Comparison of ENCODE assay signal across 9 cellular contexts in the genomic region with DNA sequence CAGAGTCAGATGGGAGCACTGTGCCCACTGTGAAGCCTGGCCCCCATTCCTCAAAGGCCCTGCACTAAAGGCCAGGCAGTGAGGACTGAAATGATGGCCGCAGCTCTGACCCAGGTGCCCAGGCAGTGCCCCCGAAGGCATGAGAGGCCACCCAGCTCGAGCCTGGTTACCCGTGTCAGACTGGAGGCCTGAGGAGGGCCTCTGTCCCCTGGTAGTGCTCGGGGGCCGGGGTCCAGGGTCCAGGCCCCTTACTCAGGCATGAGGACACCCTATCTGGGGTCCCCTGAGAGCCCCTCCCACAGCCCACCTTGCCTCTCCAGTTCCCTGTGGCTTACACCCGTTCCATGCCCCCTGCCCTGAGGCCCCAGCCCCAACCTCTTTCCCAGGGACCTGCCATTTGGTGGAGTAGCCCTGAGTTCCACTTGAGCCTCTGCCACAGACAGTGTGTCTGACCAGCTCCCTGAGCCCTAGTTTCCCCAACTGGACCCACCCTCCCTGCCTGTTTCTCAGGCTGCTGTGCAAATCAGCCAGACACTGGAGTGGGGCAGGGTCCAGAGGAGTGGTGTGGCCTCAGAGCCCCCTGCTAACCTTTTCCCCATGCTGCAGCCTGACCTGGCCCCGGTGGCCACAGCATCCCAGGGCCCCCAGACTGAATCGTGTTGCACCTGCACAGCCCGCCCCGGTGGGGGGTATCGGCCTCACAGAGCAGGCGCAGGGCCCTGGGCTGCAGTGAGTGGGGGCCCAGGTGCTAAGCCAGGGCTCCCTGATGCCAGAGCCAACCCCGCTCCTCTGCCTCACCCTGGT. TPM values are rescaled to one million over a fixed set of nuclear protein-coding genes. Genes with fewer than 3 reads are reported as not detected.
DNase-seq lines count a peak whose midpoint lies in the region; ATAC-seq and TF ChIP-seq lines count a peak whose summit lies in the region.
"Had no signal": no experiment of that assay in that cellular context is flagged by ENCODE, and none has a peak within 500 bp of the region (broad histone marks: within the 10 kb centered on the region; RNA-seq: fewer than 3 reads in every experiment).

No MANE protein-coding gene starts in this region.

- no TSS peak for BruUV-seq in HCT116 (replicated peaks; lab: Mats Ljungman, UMichigan)

- no peak for ATAC-seq in HCT116
- no peak for ATAC-seq in activated B cell treated with CpG ODN at 0.5 μM for 24 hours (ENCODE audit: low read depth)
- ATAC-seq in left cardiac atrium, result no peak
- no peak for ATAC-seq in HG03097 (IDR thresholded peaks at IDR 0.05; ENCODE audit: low FRiP score, unreplicated experiment)

- H3K36me3 Mint-ChIP-seq in activated B cell treated with CpG ODN at 0.5 μM for 24 hours (ENCODE audit: low read depth), result peaks cover 51% of the 10 kb centered on the region

- H3K27ac Mint-ChIP-seq in activated B cell treated with CpG ODN at 0.5 μM for 24 hours, result peak overlapping the region; percentile 98

- H3K9me2 ChIP-seq in HCT116 (ENCODE audit: insufficient read depth), result no peaks in the 10 kb centered on the region

- H3K27ac ChIP-seq in HCT116 (ENCODE audit: low read depth, low read length) (peak overlapping the region; percentile 57; the same call in 1 of the 2 replicates), skin epidermis (peak overlapping the region; percentile 36 to 100 (median 93))
- H3K27ac ChIP-seq: hepatocyte had no signal

- H3K9me3 ChIP-seq in HCT116 (ENCODE audit: control insufficient read depth in 1 of 2, insufficient read depth in 1 of 2, low read depth in 1 of 2, low read length in 2 of 2), result no peaks in the 10 kb centered on the region

- H3K27me3 Mint-ChIP-seq in activated B cell treated with CpG ODN at 0.5 μM for 24 hours, result no peaks in the 10 kb centered on the region

- H3K9ac ChIP-seq in HCT116 (ENCODE audit: low read length), result no peak overlapping the region

- peak overlapping the region; percentile 59 for H3K4me3 Mint-ChIP-seq in activated B cell treated with CpG ODN at 0.5 μM for 24 hours

- H3K79me2 ChIP-seq in HCT116 (ENCODE audit: insufficient read depth, low read length), result peaks cover 51% of the 10 kb centered on the region

- no peaks in the 10 kb centered on the region for H3K9me3 Mint-ChIP-seq in activated B cell treated with CpG ODN at 0.5 μM for 24 hours

- TF ChIP-seq RAD21 in HCT116 (IDR thresholded peaks at IDR 0.05; ENCODE audit: low read depth), result no peak

- peaks cover 16 to 36% of the 10 kb centered on the region in 2 experiments for H3K36me3 ChIP-seq in HCT116 (ENCODE audit: control insufficient read depth in 1 of 2, insufficient read depth in 2 of 2, low read length in 2 of 2)

- intact Hi-C loops in HCT116 (cut with micrococcal nuclease), result no loop called here
- intact Hi-C loops in activated B cell treated with CpG ODN at 0.5 μM for 24 hours (cut with micrococcal nuclease), result no loop called here
- intact Hi-C loops in left cardiac atrium (cut with DNase I), result no loop called here

- H3K4me2 ChIP-seq in HCT116 (ENCODE audit: low read length), result no peak overlapping the region
- H3K4me2 ChIP-seq: hepatocyte had no signal

- RAD21 ChIA-PET in HCT116 (lab: Charles Lee; ENCODE audit: low non-redundant PET in 1 of 2, low total read pairs in 2 of 2, uncharacterized antibody in 2 of 2, unreplicated experiment in 2 of 2), result no interaction called here

- peaks cover 4 to 19% of the 10 kb centered on the region in 2 experiments for H3K4me1 ChIP-seq in HCT116 (ENCODE audit: control insufficient read depth in 1 of 2, insufficient read depth in 2 of 2, low read length in 2 of 2)

- DNase-seq in HCT116 (ENCODE audit: low read depth, low spot score) (no peak), activated B cell treated with CpG ODN at 0.5 μM for 24 hours (no peak), left cardiac atrium (peak; percentile 21), kidney tubule cell (ENCODE audit: low spot score) (no peak), epidermal melanocyte (ENCODE audit: insufficient read length, low spot score) (no peak), AG08395 (ENCODE audit: low spot score) (no peak)

- POLR2A ChIA-PET in HCT116 (lab: Charles Lee) (no interaction called here), activated B cell treated with CpG ODN at 0.5 μM for 24 hours (lab: Charles Lee) (interaction anchor here (0.6 to 5.2 kb wide), 12 partner anchors 10 to 197 kb away, joined by 3 to 164 read pairs (median 9); partner anchors contain the start of genes ANKRD13D, CLCF1, GRK2 and POLD4)

- H3K4me1 Mint-ChIP-seq in activated B cell treated with CpG ODN at 0.5 μM for 24 hours, result peaks cover 78% of the 10 kb centered on the region

- TF ChIP-seq POLR2A in HCT116 (IDR thresholded peaks at IDR 0.05; ENCODE audit: borderline replicate concordance, extremely low read depth, insufficient read depth, insufficient read length), result no peak

- no peaks in the 10 kb centered on the region for H3K27me3 ChIP-seq in HCT116 (ENCODE audit: insufficient read depth, low read length)
- H3K27me3 ChIP-seq: hepatocyte had no signal

- CTCF ChIA-PET in HCT116 (lab: Charles Lee) (interaction anchor here (1.2 kb wide), 1 partner anchor 12 kb away, joined by 5 read pairs; the partner anchor contains the start of gene GRK2), activated B cell treated with CpG ODN at 0.5 μM for 24 hours (lab: Charles Lee) (interaction anchor here (1.5 to 3.1 kb wide), 3 partner anchors 9 to 39 kb away, joined by 8 to 19 read pairs (median 15); partner anchors contain the start of genes ANKRD13D and GRK2)

- TF ChIP-seq CTCF in HCT116 (IDR thresholded peaks at IDR 0.05 in 2 of 3, conservative IDR thresholded peaks at IDR 0.05 in 1 of 3; ENCODE audit: borderline replicate concordance in 1 of 3, insufficient read depth in 1 of 3, low read depth in 2 of 3, low read length in 2 of 3) (no peak), activated B cell treated with CpG ODN at 0.5 μM for 24 hours (IDR thresholded peaks at IDR 0.05) (no peak)

- H3K4me3 ChIP-seq in HCT116 (replicated peaks in 1 of 2; ENCODE audit: low read depth in 1 of 2, low read length in 2 of 2) (no peak overlapping the region), skin epidermis (peak overlapping the region in 3 of 7 experiments; percentile 1 to 20 (median 18))
- H3K4me3 ChIP-seq: hepatocyte had no signal

- no peaks in the 10 kb centered on the region for H4K20me1 ChIP-seq in HCT116 (ENCODE audit: insufficient read depth)

- H2AFZ ChIP-seq in HCT116 (ENCODE audit: low read depth, low read length, poor library complexity, severe bottlenecking), result no peak overlapping the region
- H2AFZ ChIP-seq: hepatocyte had no signal

TF ChIP-seq in HCT116, 20 proteins besides CTCF, POLR2A, EP300 and RAD21:
- TF ChIP-seq ZNF274 (IDR thresholded peaks at IDR 0.05; ENCODE audit: low read depth, low read length) (no peak), POLR2AphosphoS5 (IDR thresholded peaks at IDR 0.05; ENCODE audit: low read depth, low read length) (no peak), CBX3 (IDR thresholded peaks at IDR 0.05; ENCODE audit: low read depth) (no peak), SP1 (IDR thresholded peaks at IDR 0.05; ENCODE audit: low read depth) (no peak), FOSL1 (IDR thresholded peaks at IDR 0.05; ENCODE audit: low read depth) (no peak), TCF7L2 (IDR thresholded peaks at IDR 0.05; ENCODE audit: borderline replicate concordance, extremely low read depth, insufficient read depth, insufficient read length) (no peak), JUND (IDR thresholded peaks at IDR 0.05) (no peak), CEBPB (IDR thresholded peaks at IDR 0.05; ENCODE audit: low read depth) (no peak), EZH2 (IDR thresholded peaks at IDR 0.05) (no peak), ZFX (IDR thresholded peaks at IDR 0.05) (no peak), EGR1 (IDR thresholded peaks at IDR 0.05; ENCODE audit: low read depth) (no peak), SRF (IDR thresholded peaks at IDR 0.05; ENCODE audit: low read depth) (no peak), EZH2phosphoT487 (IDR thresholded peaks at IDR 0.05; ENCODE audit: borderline replicate concordance) (no peak), MAX (IDR thresholded peaks at IDR 0.05) (no peak)
TF ChIP-seq in HCT116: peak in this region for 0.

RNA-seq across cellular contexts. Expression of gene ANKRD13D, which starts 10.8 kb away (rescaled TPM):
- total RNA-seq in HCT116 (2021; ENCODE audit: unreplicated experiment) (61.1 TPM), activated B cell treated with CpG ODN at 0.5 μM for 24 hours (97.2 and 116 TPM in 2 replicates), left cardiac atrium (10 to 100 TPM; 22.1 to 22.6 TPM)
- 31.8 and 36.8 TPM in 2 replicates for polyA plus RNA-seq in HCT116 (2012)

RNA-seq across cellular contexts. Expression of gene GRK2, which starts 12.1 kb away (rescaled TPM):
- total RNA-seq in HCT116 (2021; ENCODE audit: unreplicated experiment), result 83.0 TPM
- 94.4 and 117 TPM in 2 replicates for polyA plus RNA-seq in HCT116 (2012)
- total RNA-seq in activated B cell treated with CpG ODN at 0.5 μM for 24 hours, result 159 and 175 TPM in 2 replicates
- 10 to 100 TPM; 51.6 to 52.6 TPM for total RNA-seq in left cardiac atrium

RNA-seq across cellular contexts. Expression of gene SSH3, which starts 25.0 kb away (rescaled TPM):
- total RNA-seq in HCT116 (2021; ENCODE audit: unreplicated experiment) (57.8 TPM), activated B cell treated with CpG ODN at 0.5 μM for 24 hours (5.1 and 7.7 TPM in 2 replicates), left cardiac atrium (10 to 100 TPM; 18.1 to 22.2 TPM)
- 49.4 and 55.1 TPM in 2 replicates for polyA plus RNA-seq in HCT116 (2012)
